Comparison of ENCODE assay signal across 18 cellular contexts in genomic region chr17:44804301-44805061, GRCh38.
A peak's percentile ranks its signal among the peaks of the same experiment; 100 is the strongest.
DNase-seq lines count a peak whose midpoint lies in the region; ATAC-seq, FAIRE-seq and TF ChIP-seq lines count a peak whose summit lies in the region.
"Had no signal": no experiment of that assay in that cellular context is flagged by ENCODE, and none has a peak within 500 bp of the region (broad histone marks: within the 10 kb centered on the region; RNA-seq: fewer than 3 reads in every experiment).

No MANE protein-coding gene starts in this region.

- peak overlapping the region; percentile 21 to 51 for H3K9ac ChIP-seq in stomach smooth muscle (ENCODE audit: low read length in 2 of 2)
- H3K9ac ChIP-seq: BLaER1 treated with 17β-estradiol and CSF1 and Interleukin-3, amounts not matched to agents 10 nM and 100 nM had no signal

- peak overlapping the region; percentile 93 for H3K27ac ChIP-seq in stomach smooth muscle (ENCODE audit: low read length)
- H3K27ac ChIP-seq: BLaER1 treated with 17β-estradiol and CSF1 and Interleukin-3, amounts not matched to agents 10 nM and 100 nM; gastrocnemius medialis; VCaP had no signal

- H3K4me3 ChIP-seq in stomach smooth muscle (ENCODE audit: low read length in 2 of 2) = peak overlapping the region; percentile 44 to 58
- H3K4me3 ChIP-seq: BLaER1 treated with 17β-estradiol and CSF1 and Interleukin-3, amounts not matched to agents 10 nM and 100 nM; gastrocnemius medialis had no signal

- H3K27me3 ChIP-seq in stomach smooth muscle (ENCODE audit: control insufficient read depth in 1 of 2, insufficient read depth in 2 of 2, low read length in 2 of 2) = no peaks in the 10 kb centered on the region
- H3K27me3 ChIP-seq: BLaER1 treated with 17β-estradiol and CSF1 and Interleukin-3, amounts not matched to agents 10 nM and 100 nM; gastrocnemius medialis had no signal

- H3K4me1 ChIP-seq in stomach smooth muscle (ENCODE audit: control insufficient read depth, insufficient read depth, low read length) = peaks cover 70% of the 10 kb centered on the region
- H3K4me1 ChIP-seq: gastrocnemius medialis had no signal

- TF ChIP-seq CTCF in GM13976 (IDR thresholded peaks at IDR 0.05; ENCODE audit: borderline replicate concordance, control extremely low read depth, extremely low read depth, insufficient read depth, missing control alignments) = no peak

- in situ Hi-C loops in GM13976 (cut with MboI; ENCODE audit: low sequenced_read_pairs, unreplicated experiment) = no loop called here

- ATAC-seq in GM19467 (IDR thresholded peaks at IDR 0.05; ENCODE audit: unreplicated experiment) (no peak), GM21381 (IDR thresholded peaks at IDR 0.05; ENCODE audit: unreplicated experiment) (no peak), GM19324 (IDR thresholded peaks at IDR 0.05; ENCODE audit: low FRiP score, unreplicated experiment) (no peak)
- ATAC-seq: gastrocnemius medialis had no signal

- peak; percentile 81 for FAIRE-seq in endometrium (lab: Jason Lieb, UNC)
- FAIRE-seq: islet of Langerhans had no signal

- DNase-seq in NCI-H69 (lab: John Stamatoyannopoulos, UW) = peak; percentile 16
- peak; percentile 60 for DNase-seq in hepatic stellate cell (ENCODE audit: low spot score)
- no peak for DNase-seq in GM13976 (ENCODE audit: low spot score)
- DNase-seq: aorta; gastrocnemius medialis; Karpas-422; mesendoderm; NCI-H1436 treated with DMSO at 0.1 percent for 48 hours; nucleus accumbens; stimulated activated CD4-positive, alpha-beta T cell treated with anti-CD3 and anti-CD28 coated beads, Interleukin-12 subunit alpha, Interleukin-12 subunit beta, amount 100 ng/mL, for 4 hours had no signal

- H3K9me3 ChIP-seq in stomach smooth muscle (ENCODE audit: control insufficient read depth in 2 of 2, low read length in 2 of 2) = no peaks in the 10 kb centered on the region
- H3K9me3 ChIP-seq: BLaER1 treated with 17β-estradiol and CSF1 and Interleukin-3, amounts not matched to agents 10 nM and 100 nM; gastrocnemius medialis had no signal

- peaks cover 3 to 11% of the 10 kb centered on the region in 2 donors for H3K36me3 ChIP-seq in stomach smooth muscle (ENCODE audit: control insufficient read depth in 2 of 2, insufficient read depth in 2 of 2, low read length in 2 of 2)
- H3K36me3 ChIP-seq: gastrocnemius medialis had no signal
